1 cellular context compared by ENCODE assay signal in the genomic region with DNA sequence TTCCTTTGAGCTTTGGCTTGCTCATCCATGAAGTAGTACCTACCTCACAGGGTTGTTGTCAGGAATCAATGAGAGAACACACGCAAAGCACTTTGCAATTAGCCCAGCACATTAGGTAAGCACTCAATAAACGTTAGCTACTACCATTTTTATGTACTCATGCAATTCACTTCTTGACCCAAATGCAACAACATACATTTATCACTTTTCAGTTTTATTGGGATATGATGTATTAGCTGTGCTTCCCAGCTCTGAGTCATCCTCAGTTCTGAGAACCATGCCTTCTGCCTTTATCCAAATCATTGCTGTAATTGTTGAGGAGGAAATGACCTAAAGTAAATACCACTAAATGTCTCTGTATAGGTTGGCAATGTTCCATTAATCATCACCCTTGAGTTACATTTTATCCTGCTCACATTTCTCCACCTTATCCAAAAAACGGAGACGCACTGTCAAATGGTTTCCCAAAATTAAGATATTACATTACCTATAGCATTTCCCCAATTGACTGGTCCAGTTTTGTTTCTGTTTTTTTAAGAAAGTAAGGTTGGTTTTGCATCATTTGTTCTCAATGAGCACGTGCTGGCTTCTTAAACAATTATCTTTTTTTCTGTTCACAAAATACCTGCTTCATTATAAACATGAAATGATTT.
TF ChIP-seq lines count a peak whose summit lies in the region.

No MANE protein-coding gene starts in this region.

TF ChIP-seq in SK-N-SH, 30 proteins besides CTCF, POLR2A, EP300 and RAD21 (continued from another document):
- TF ChIP-seq NFIC (IDR thresholded peaks at IDR 0.05; ENCODE audit: borderline replicate concordance) = peak; percentile 71
- TF ChIP-seq MXI1 (IDR thresholded peaks at IDR 0.05; ENCODE audit: low read depth, low read length) = no peak
- no peak for TF ChIP-seq SMC3 (IDR thresholded peaks at IDR 0.05; ENCODE audit: low read depth, low read length)
- peak; percentile 86 for TF ChIP-seq JUND (IDR thresholded peaks at IDR 0.05)
- TF ChIP-seq TCF12 (IDR thresholded peaks at IDR 0.05) = peak; percentile 63
